In the genomic region with DNA sequence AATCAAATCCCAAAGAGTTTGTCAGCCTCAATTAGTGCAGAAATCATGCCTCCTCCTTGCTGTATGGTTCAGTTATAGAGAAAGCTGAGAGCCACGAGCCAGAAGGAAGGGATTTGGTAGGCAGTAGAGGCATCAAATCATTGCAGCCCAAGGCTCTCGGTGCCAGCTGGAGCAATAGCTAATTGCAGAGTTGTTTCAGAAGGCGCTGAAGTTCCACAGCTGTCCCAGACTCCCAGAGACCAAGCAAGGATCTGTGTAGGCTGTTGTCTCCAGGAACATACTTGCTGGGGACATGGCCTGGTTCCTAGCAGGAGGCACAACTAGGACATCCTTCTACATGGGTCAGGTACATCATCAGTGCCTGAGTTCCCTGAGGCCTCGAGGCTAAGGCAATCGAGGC, we compare ENCODE assay signal across 19 cellular contexts.
DNase-seq lines count a peak whose midpoint lies in the region; ATAC-seq lines count a peak whose summit lies in the region.
"Had no signal": no experiment of that assay in that cellular context is flagged by ENCODE, and none has a peak within 500 bp of the region (broad histone marks: within the 10 kb centered on the region; RNA-seq: fewer than 3 reads in every experiment).

No MANE protein-coding gene starts in this region.

- H3K4me1 ChIP-seq in BLaER1 treated with 17β-estradiol and CSF1 and Interleukin-3, amounts not matched to agents 10 nM and 100 nM, result peaks cover 26 to 39% (median 31%) of the 10 kb centered on the region in 10 experiments
- H3K4me1 ChIP-seq: A549, Caco-2, HAP-1 had no signal

- H4K20me1 ChIP-seq in BLaER1 treated with 17β-estradiol and CSF1 and Interleukin-3, amounts not matched to agents 10 nM and 100 nM, result no peaks in the 10 kb centered on the region

- peak overlapping the region in 7 of 11 experiments; percentile 89 to 98 (median 91); a peak in 9 of 22 replicates for H3K4me2 ChIP-seq in BLaER1 treated with 17β-estradiol and CSF1 and Interleukin-3, amounts not matched to agents 10 nM and 100 nM
- H3K4me2 ChIP-seq: A549, GM23338 had no signal

- no peaks in the 10 kb centered on the region for H3K36me3 ChIP-seq in BLaER1 treated with 17β-estradiol and CSF1 and Interleukin-3, amounts not matched to agents 10 nM and 100 nM
- H3K36me3 ChIP-seq: HAP-1 had no signal

- no peak overlapping the region for H3K4me3 ChIP-seq in BLaER1 treated with 17β-estradiol and CSF1 and Interleukin-3, amounts not matched to agents 10 nM and 100 nM
- H3K4me3 ChIP-seq: A549, GM23338, HAP-1 had no signal

- H3K27ac ChIP-seq in BLaER1 treated with 17β-estradiol and CSF1 and Interleukin-3, amounts not matched to agents 10 nM and 100 nM, result peak overlapping the region in 5 of 11 experiments; percentile 54 to 85 (median 78); a peak in 8 of 22 replicates
- H3K27ac ChIP-seq: A549, C4-2B had no signal

- peaks cover 0 to 27% (median 0%) of the 10 kb centered on the region in 11 experiments; a peak in 5 of 22 replicates for H3K27me3 ChIP-seq in BLaER1 treated with 17β-estradiol and CSF1 and Interleukin-3, amounts not matched to agents 10 nM and 100 nM

- no peak for ATAC-seq in GM18907 (IDR thresholded peaks at IDR 0.05; ENCODE audit: unreplicated experiment)
- ATAC-seq: A549; CD8-positive, alpha-beta T cell; GM23338 had no signal

- DNase-seq in inferior parietal cortex (ENCODE audit: extremely low spot score) (peak; percentile 18), retina (peak; percentile 9), ureter (ENCODE audit: low spot score) (no peak), cerebellar cortex (ENCODE audit: low spot score) (no peak)
- DNase-seq: 8988T; ACHN; AML-193; Caco-2; CD4-positive, CD25-positive, alpha-beta regulatory T cell; CD8-positive, alpha-beta T cell; DMS153; DND-41; HFFc6 had no signal

- H3K9ac ChIP-seq in BLaER1 treated with 17β-estradiol and CSF1 and Interleukin-3, amounts not matched to agents 10 nM and 100 nM, result no peak overlapping the region

- H3K9me3 ChIP-seq in BLaER1 treated with 17β-estradiol and CSF1 and Interleukin-3, amounts not matched to agents 10 nM and 100 nM (replicated peaks in 1 of 11), result no peaks in the 10 kb centered on the region
- H3K9me3 ChIP-seq: A549, Caco-2, HAP-1 had no signal

Comparison
In these comparisons a context has a peak if more than half of its experiments do, and no peak if none do; other contexts are left out.
1. DNase-seq: peak in inferior parietal cortex (single experiment) and retina (single experiment); none in ureter (single experiment) and cerebellar cortex (single experiment).